ENCODE assay signal across 2 cellular contexts in the genomic region with DNA sequence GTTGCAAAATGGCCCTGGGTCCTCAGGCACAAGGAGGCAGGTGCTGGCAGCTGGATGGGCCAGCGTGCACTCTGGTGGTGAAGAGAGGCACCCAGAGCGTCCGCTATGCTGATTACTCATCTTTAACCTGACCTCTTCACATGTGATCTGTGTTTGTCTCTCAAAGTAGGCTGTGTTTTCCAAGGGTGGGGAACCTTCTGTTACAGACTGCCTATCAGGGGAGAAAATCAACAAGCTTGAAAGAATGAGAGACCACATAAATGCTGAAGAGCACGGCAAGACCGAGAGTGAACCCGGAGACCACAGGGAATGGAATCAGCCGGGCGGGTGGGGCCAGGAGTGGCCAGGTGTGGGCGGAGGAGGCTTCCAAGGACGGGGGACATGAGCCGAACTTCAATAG.
A peak's percentile ranks its signal among the peaks of the same experiment; 100 is the strongest.
TF ChIP-seq lines count a peak whose summit lies in the region.

No MANE protein-coding gene starts in this region.

TF ChIP-seq in HCT116, 20 proteins besides CTCF, POLR2A, EP300 and RAD21 (continued from another document):
- TF ChIP-seq, protein P1, sequence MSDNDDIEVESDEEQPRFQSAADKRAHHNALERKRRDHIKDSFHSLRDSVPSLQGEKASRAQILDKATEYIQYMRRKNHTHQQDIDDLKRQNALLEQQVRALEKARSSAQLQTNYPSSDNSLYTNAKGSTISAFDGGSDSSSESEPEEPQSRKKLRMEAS (IDR thresholded peaks at IDR 0.05): peak; percentile 45; the same call in 1 of the 2 replicates
- TF ChIP-seq YY1 (IDR thresholded peaks at IDR 0.05; ENCODE audit: extremely low read depth, insufficient replicate concordance, low read depth, low read length): peak; percentile 5
- no peak for TF ChIP-seq POLR2AphosphoS5 (IDR thresholded peaks at IDR 0.05; ENCODE audit: low read depth, low read length)
- TF ChIP-seq, protein P2, sequence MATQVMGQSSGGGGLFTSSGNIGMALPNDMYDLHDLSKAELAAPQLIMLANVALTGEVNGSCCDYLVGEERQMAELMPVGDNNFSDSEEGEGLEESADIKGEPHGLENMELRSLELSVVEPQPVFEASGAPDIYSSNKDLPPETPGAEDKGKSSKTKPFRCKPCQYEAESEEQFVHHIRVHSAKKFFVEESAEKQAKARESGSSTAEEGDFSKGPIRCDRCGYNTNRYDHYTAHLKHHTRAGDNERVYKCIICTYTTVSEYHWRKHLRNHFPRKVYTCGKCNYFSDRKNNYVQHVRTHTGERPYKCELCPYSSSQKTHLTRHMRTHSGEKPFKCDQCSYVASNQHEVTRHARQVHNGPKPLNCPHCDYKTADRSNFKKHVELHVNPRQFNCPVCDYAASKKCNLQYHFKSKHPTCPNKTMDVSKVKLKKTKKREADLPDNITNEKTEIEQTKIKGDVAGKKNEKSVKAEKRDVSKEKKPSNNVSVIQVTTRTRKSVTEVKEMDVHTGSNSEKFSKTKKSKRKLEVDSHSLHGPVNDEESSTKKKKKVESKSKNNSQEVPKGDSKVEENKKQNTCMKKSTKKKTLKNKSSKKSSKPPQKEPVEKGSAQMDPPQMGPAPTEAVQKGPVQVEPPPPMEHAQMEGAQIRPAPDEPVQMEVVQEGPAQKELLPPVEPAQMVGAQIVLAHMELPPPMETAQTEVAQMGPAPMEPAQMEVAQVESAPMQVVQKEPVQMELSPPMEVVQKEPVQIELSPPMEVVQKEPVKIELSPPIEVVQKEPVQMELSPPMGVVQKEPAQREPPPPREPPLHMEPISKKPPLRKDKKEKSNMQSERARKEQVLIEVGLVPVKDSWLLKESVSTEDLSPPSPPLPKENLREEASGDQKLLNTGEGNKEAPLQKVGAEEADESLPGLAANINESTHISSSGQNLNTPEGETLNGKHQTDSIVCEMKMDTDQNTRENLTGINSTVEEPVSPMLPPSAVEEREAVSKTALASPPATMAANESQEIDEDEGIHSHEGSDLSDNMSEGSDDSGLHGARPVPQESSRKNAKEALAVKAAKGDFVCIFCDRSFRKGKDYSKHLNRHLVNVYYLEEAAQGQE (IDR thresholded peaks at IDR 0.05; ENCODE audit: low read depth): no peak
- TF ChIP-seq, protein P3, sequence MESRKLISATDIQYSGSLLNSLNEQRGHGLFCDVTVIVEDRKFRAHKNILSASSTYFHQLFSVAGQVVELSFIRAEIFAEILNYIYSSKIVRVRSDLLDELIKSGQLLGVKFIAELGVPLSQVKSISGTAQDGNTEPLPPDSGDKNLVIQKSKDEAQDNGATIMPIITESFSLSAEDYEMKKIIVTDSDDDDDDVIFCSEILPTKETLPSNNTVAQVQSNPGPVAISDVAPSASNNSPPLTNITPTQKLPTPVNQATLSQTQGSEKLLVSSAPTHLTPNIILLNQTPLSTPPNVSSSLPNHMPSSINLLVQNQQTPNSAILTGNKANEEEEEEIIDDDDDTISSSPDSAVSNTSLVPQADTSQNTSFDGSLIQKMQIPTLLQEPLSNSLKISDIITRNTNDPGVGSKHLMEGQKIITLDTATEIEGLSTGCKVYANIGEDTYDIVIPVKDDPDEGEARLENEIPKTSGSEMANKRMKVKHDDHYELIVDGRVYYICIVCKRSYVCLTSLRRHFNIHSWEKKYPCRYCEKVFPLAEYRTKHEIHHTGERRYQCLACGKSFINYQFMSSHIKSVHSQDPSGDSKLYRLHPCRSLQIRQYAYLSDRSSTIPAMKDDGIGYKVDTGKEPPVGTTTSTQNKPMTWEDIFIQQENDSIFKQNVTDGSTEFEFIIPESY (IDR thresholded peaks at IDR 0.05; ENCODE audit: extremely low read depth, insufficient replicate concordance, low read length): no peak
- TF ChIP-seq, protein P4, sequence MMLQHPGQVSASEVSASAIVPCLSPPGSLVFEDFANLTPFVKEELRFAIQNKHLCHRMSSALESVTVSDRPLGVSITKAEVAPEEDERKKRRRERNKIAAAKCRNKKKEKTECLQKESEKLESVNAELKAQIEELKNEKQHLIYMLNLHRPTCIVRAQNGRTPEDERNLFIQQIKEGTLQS (IDR thresholded peaks at IDR 0.05): no peak
- no peak for TF ChIP-seq EZH2 (IDR thresholded peaks at IDR 0.05)

TF ChIP-seq in SK-N-SH, 30 proteins besides CTCF, POLR2A, EP300 and RAD21 (continued from another document):
- TF ChIP-seq, protein P5, sequence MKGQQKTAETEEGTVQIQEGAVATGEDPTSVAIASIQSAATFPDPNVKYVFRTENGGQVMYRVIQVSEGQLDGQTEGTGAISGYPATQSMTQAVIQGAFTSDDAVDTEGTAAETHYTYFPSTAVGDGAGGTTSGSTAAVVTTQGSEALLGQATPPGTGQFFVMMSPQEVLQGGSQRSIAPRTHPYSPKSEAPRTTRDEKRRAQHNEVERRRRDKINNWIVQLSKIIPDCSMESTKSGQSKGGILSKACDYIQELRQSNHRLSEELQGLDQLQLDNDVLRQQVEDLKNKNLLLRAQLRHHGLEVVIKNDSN (IDR thresholded peaks at IDR 0.05; ENCODE audit: borderline replicate concordance, low read depth): no peak
- TF ChIP-seq FOXM1 (IDR thresholded peaks at IDR 0.05; ENCODE audit: low read depth) (no peak), FOSL2 (IDR thresholded peaks at IDR 0.05; ENCODE audit: borderline replicate concordance, low read depth) (no peak), CHD2 (IDR thresholded peaks at IDR 0.05; ENCODE audit: low read length, partially characterized antibody) (no peak), RFX5 (IDR thresholded peaks at IDR 0.05; ENCODE audit: low read length) (no peak), SIN3A (IDR thresholded peaks at IDR 0.05; ENCODE audit: borderline replicate concordance, low read depth, low read length) (no peak), NRF1 (IDR thresholded peaks at IDR 0.05; ENCODE audit: low read depth, low read length) (no peak), FOXJ3 (CRISPR knock-in tag; IDR thresholded peaks at IDR 0.05) (no peak), RCOR1 (IDR thresholded peaks at IDR 0.05; ENCODE audit: low read length) (no peak), TCF12 (IDR thresholded peaks at IDR 0.05) (no peak)
- TF ChIP-seq, protein P2 (IDR thresholded peaks at IDR 0.05; ENCODE audit: low read depth, low read length): no peak
- TF ChIP-seq, protein P3 (IDR thresholded peaks at IDR 0.05; ENCODE audit: borderline replicate concordance, low read depth): no peak
